ENCODE assay signal across 18 cellular contexts in genomic region chr3:52430416-52430810, GRCh38. TPM values are rescaled to one million over a fixed set of nuclear protein-coding genes. Genes with fewer than 3 reads are reported as not detected.
"Had no signal": no experiment of that assay in that cellular context is flagged by ENCODE, and none has a peak within 500 bp of the region (broad histone marks: within the 10 kb centered on the region; RNA-seq: fewer than 3 reads in every experiment).

No MANE protein-coding gene starts in this region.

- H3K9me3 Mint-ChIP-seq: activated CD4-positive, alpha-beta memory T cell treated with anti-CD3 and anti-CD28 coated beads, Interleukin-2, amount 10 ng/mL, durations not matched to agents 7 days and 5 days; activated naive CD8-positive, alpha-beta T cell treated with anti-CD3 and anti-CD28 coated beads for 36 hours; naive B cell; stimulated activated naive CD8-positive, alpha-beta T cell treated with anti-CD3 and anti-CD28 coated beads, Interleukin-15, Interleukin-2, amounts not matched to agents 100 ng/mL and 50 ng/mL, for 24 hours had no signal

- H3K4me1 Mint-ChIP-seq: activated CD4-positive, alpha-beta T cell treated with anti-CD3 and anti-CD28 coated beads for 36 hours; activated naive CD8-positive, alpha-beta T cell treated with anti-CD3 and anti-CD28 coated beads for 36 hours; naive B cell had no signal

- H3K27me3 Mint-ChIP-seq: activated CD4-positive, alpha-beta T cell treated with anti-CD3 and anti-CD28 coated beads for 36 hours; stimulated activated naive CD8-positive, alpha-beta T cell treated with anti-CD3 and anti-CD28 coated beads, Interleukin-15, Interleukin-2, amounts not matched to agents 100 ng/mL and 50 ng/mL, for 24 hours had no signal

- H3K4me1 ChIP-seq: parathyroid adenoma had no signal

- DNase-seq: activated CD4-positive, alpha-beta memory T cell treated with anti-CD3 and anti-CD28 coated beads, Interleukin-2, amount 10 ng/mL, durations not matched to agents 7 days and 5 days; activated CD4-positive, alpha-beta T cell treated with anti-CD3 and anti-CD28 coated beads for 36 hours; activated naive CD8-positive, alpha-beta T cell treated with anti-CD3 and anti-CD28 coated beads for 36 hours; activated T-cell treated with anti-CD3 and anti-CD28 coated beads, Interleukin-2, amount 50 U/mL, for 48 hours; cortex of kidney; effector memory CD4-positive, alpha-beta T cell; foreskin melanocyte; naive B cell; small intestine; stimulated activated CD4-positive, alpha-beta T cell treated with anti-CD3 and anti-CD28 coated beads, Interleukin-4, amount 100 ng/mL, for 4 hours; stimulated activated CD8-positive, alpha-beta memory T cell treated with anti-CD3 and anti-CD28 coated beads, Interleukin-4, amount 100 ng/mL, for 48 hours; T-helper 2 cell had no signal

- H3K27ac ChIP-seq: body of pancreas, epithelial cell of prostate, parathyroid adenoma, SJSA1 had no signal

- H3K4me3 Mint-ChIP-seq: activated CD4-positive, alpha-beta memory T cell treated with anti-CD3 and anti-CD28 coated beads, Interleukin-2, amount 10 ng/mL, durations not matched to agents 7 days and 5 days; activated CD4-positive, alpha-beta T cell treated with anti-CD3 and anti-CD28 coated beads for 36 hours; activated naive CD8-positive, alpha-beta T cell treated with anti-CD3 and anti-CD28 coated beads for 36 hours; stimulated activated naive CD8-positive, alpha-beta T cell treated with anti-CD3 and anti-CD28 coated beads, Interleukin-15, Interleukin-2, amounts not matched to agents 100 ng/mL and 50 ng/mL, for 24 hours had no signal

- H3K36me3 Mint-ChIP-seq: activated naive CD8-positive, alpha-beta T cell treated with anti-CD3 and anti-CD28 coated beads for 36 hours; naive B cell had no signal

- H3K27ac Mint-ChIP-seq: activated CD4-positive, alpha-beta memory T cell treated with anti-CD3 and anti-CD28 coated beads, Interleukin-2, amount 10 ng/mL, durations not matched to agents 7 days and 5 days; activated CD4-positive, alpha-beta T cell treated with anti-CD3 and anti-CD28 coated beads for 36 hours; activated naive CD8-positive, alpha-beta T cell treated with anti-CD3 and anti-CD28 coated beads for 36 hours; naive B cell; stimulated activated naive CD8-positive, alpha-beta T cell treated with anti-CD3 and anti-CD28 coated beads, Interleukin-15, Interleukin-2, amounts not matched to agents 100 ng/mL and 50 ng/mL, for 24 hours had no signal

- H3K79me2 ChIP-seq: parathyroid adenoma had no signal

- H3K9me3 ChIP-seq: body of pancreas, SJSA1 had no signal

- H3K36me3 ChIP-seq: SJSA1 had no signal

- H3K4me3 ChIP-seq: body of pancreas, SJSA1 had no signal

- H3K27me3 ChIP-seq: body of pancreas, SJSA1 had no signal

- FAIRE-seq: keratinocyte, small intestine had no signal

- H2AFZ ChIP-seq: parathyroid adenoma had no signal

- ATAC-seq: activated CD4-positive, alpha-beta T cell treated with anti-CD3 and anti-CD28 coated beads for 36 hours; body of pancreas had no signal

- H3K9ac ChIP-seq: parathyroid adenoma had no signal

RNA-seq across cellular contexts. Expression of gene SEMA3G, which starts 14.5 kb away (rescaled TPM):
- total RNA-seq: activated CD4-positive, alpha-beta T cell treated with anti-CD3 and anti-CD28 coated beads for 36 hours had no signal
